9 cellular contexts compared by ENCODE assay signal in genomic region chr21:25881524-25882376, GRCh38.
DNase-seq lines count a peak whose midpoint lies in the region; ATAC-seq lines count a peak whose summit lies in the region.
"Had no signal": no experiment of that assay in that cellular context is flagged by ENCODE, and none has a peak within 500 bp of the region (broad histone marks: within the 10 kb centered on the region; RNA-seq: fewer than 3 reads in every experiment).

No MANE protein-coding gene starts in this region.

- DNase-seq in COR-L47 (lab: John Stamatoyannopoulos, UW) (peak; percentile 60), NOMO-1 treated with DMSO at 0.1 percent for 48 hours (lab: John Stamatoyannopoulos, UW; ENCODE audit: unreplicated experiment) (peak; percentile 31), epidermal melanocyte (ENCODE audit: insufficient read length, low spot score) (peak; percentile 58), naive B cell (peak; percentile 53)
- peak; percentile 9 to 23 for DNase-seq in activated CD8-positive, alpha-beta memory T cell treated with anti-CD3 and anti-CD28 coated beads for 4 hours (ENCODE audit: low read depth in 2 of 2)
- peak; percentile 66 for DNase-seq in stimulated activated naive CD8-positive, alpha-beta T cell treated with anti-CD3 and anti-CD28 coated beads, Interleukin-15, Interleukin-2, amounts not matched to agents 100 U/mL and 50 U/mL, for 24 hours

- H3K27me3 Mint-ChIP-seq in naive B cell = no peaks in the 10 kb centered on the region
- H3K27me3 Mint-ChIP-seq: dendritic cell treated with granulocyte-macrophage colony-stimulating factor and Interleukin-4, amounts not matched to agents 40 ng/mL and 50 ng/mL, for 4 days had no signal

- H3K36me3 Mint-ChIP-seq in naive B cell = no peaks in the 10 kb centered on the region

- no peaks in the 10 kb centered on the region for H3K9me3 Mint-ChIP-seq in naive B cell
- H3K9me3 Mint-ChIP-seq: dendritic cell treated with granulocyte-macrophage colony-stimulating factor and Interleukin-4, amounts not matched to agents 40 ng/mL and 50 ng/mL, for 4 days had no signal

- H3K4me3 Mint-ChIP-seq in naive B cell = no peak overlapping the region
- H3K4me3 Mint-ChIP-seq: dendritic cell treated with granulocyte-macrophage colony-stimulating factor and Interleukin-4, amounts not matched to agents 40 ng/mL and 50 ng/mL, for 4 days had no signal

- H3K4me1 Mint-ChIP-seq in naive B cell = peaks cover 0 to 1% (median 0%) of the 10 kb centered on the region in 3 donors

- ATAC-seq in GM19372 (IDR thresholded peaks at IDR 0.05; ENCODE audit: low read depth, unreplicated experiment) = peak; percentile 90
- ATAC-seq in HG03432 (IDR thresholded peaks at IDR 0.05; ENCODE audit: unreplicated experiment) = peak; percentile 91
- ATAC-seq in naive B cell (ENCODE audit: low read depth in 2 of 2) = peak; percentile 69 to 79
- ATAC-seq in stimulated activated naive CD8-positive, alpha-beta T cell treated with anti-CD3 and anti-CD28 coated beads, Interleukin-15, Interleukin-2, amounts not matched to agents 100 U/mL and 50 U/mL, for 24 hours = peak; percentile 48

- no peak overlapping the region for H3K27ac Mint-ChIP-seq in naive B cell
- H3K27ac Mint-ChIP-seq: dendritic cell treated with granulocyte-macrophage colony-stimulating factor and Interleukin-4, amounts not matched to agents 40 ng/mL and 50 ng/mL, for 4 days had no signal

Comparison
In these comparisons a context has a peak if more than half of its experiments do, and no peak if none do; other contexts are left out.
1. Peak in every context shown above with its lines: DNase-seq and ATAC-seq.
2. DNase-seq: peak in every context shown above with its lines; median percentile 66 in stimulated activated naive CD8-positive, alpha-beta T cell treated with anti-CD3 and anti-CD28 coated beads, Interleukin-15, Interleukin-2, amounts not matched to agents 100 U/mL and 50 U/mL, for 24 hours; 60 in COR-L47; 58 in epidermal melanocyte; 53 in naive B cell; 31 in NOMO-1 treated with DMSO at 0.1 percent for 48 hours; 16 in activated CD8-positive, alpha-beta memory T cell treated with anti-CD3 and anti-CD28 coated beads for 4 hours.